22 cellular contexts compared by ENCODE assay signal in genomic region chr20:5687884-5688283, GRCh38.
A peak's percentile ranks its signal among the peaks of the same experiment; 100 is the strongest.
DNase-seq lines count a peak whose midpoint lies in the region; ATAC-seq, FAIRE-seq and TF ChIP-seq lines count a peak whose summit lies in the region.
"Had no signal": no experiment of that assay in that cellular context is flagged by ENCODE, and none has a peak within 500 bp of the region (broad histone marks: within the 10 kb centered on the region; RNA-seq: fewer than 3 reads in every experiment).

No MANE protein-coding gene starts in this region.

- H3K4me2 ChIP-seq in OCI-LY7 (ENCODE audit: low read length) = no peak overlapping the region
- no peak overlapping the region for H3K4me2 ChIP-seq in HepG2 (ENCODE audit: low read depth, low read length)
- H3K4me2 ChIP-seq: GM23338 had no signal

- H3K9me3 ChIP-seq in OCI-LY7 (ENCODE audit: low read length) = no peaks in the 10 kb centered on the region
- H3K9me3 ChIP-seq in HepG2 (ENCODE audit: low read length) = no peaks in the 10 kb centered on the region
- H3K9me3 ChIP-seq in upper lobe of left lung = no peaks in the 10 kb centered on the region
- H3K9me3 ChIP-seq in mucosa of descending colon = no peaks in the 10 kb centered on the region
- H3K9me3 ChIP-seq: Peyer's patch, stomach, tibial nerve had no signal

- no peaks in the 10 kb centered on the region for H3K9me2 ChIP-seq in OCI-LY7 (ENCODE audit: insufficient read depth, low read length)

- H3K27me3 ChIP-seq in HepG2 (ENCODE audit: control insufficient read depth in 1 of 2, insufficient read depth in 2 of 2, low read length in 2 of 2) = peaks cover 0 to 19% of the 10 kb centered on the region in 2 experiments; a peak in 1 of 5 replicates
- H3K27me3 ChIP-seq in upper lobe of left lung = no peaks in the 10 kb centered on the region
- H3K27me3 ChIP-seq: Peyer's patch, stomach, tibial nerve had no signal

- DNase-seq in SIG-M5 treated with dmso at 0.1 percent for 504 hours (lab: John Stamatoyannopoulos, UW; ENCODE audit: unreplicated experiment) (peak; percentile 48), SIG-M5 (lab: John Stamatoyannopoulos, UW) (no peak), OCI-LY7 (ENCODE audit: low spot score) (no peak), HepG2 (ENCODE audit: low spot score) (no peak), upper lobe of left lung (peak in 1 of 2 donors; percentile 51), mucosa of descending colon (no peak), HFFc6 (no peak)
- DNase-seq: activated CD4-positive, alpha-beta T cell treated with anti-CD3 and anti-CD28 coated beads for 1 hour; activated CD8-positive, alpha-beta T cell treated with anti-CD3 and anti-CD28 coated beads for 36 hours; activated effector memory CD4-positive, alpha-beta T cell treated with Interleukin-2 at 50 U/mL for 16 hours; activated naive CD8-positive, alpha-beta T cell treated with anti-CD3 and anti-CD28 coated beads, Interleukin-2, amount 10 ng/mL, durations not matched to agents 7 days and 5 days; activated T-cell treated with anti-CD3 and anti-CD28 coated beads for 4 hours; effector CD8-positive, alpha-beta T cell; erythroblast; NCI-H2081 treated with DMSO at 0.1 percent for 48 hours; Peyer's patch; stomach had no signal

- H3K4me3 ChIP-seq in OCI-LY7 (ENCODE audit: low read depth, low read length, poor library complexity, severe bottlenecking) (no peak overlapping the region), HepG2 (replicated peaks in 1 of 3; ENCODE audit: insufficient read depth in 1 of 3, low read depth in 2 of 3, low read length in 3 of 3) (no peak overlapping the region), upper lobe of left lung (no peak overlapping the region), mucosa of descending colon (no peak overlapping the region)
- H3K4me3 ChIP-seq: GM23338, Peyer's patch, stomach, tibial nerve had no signal

- H3K36me3 ChIP-seq in OCI-LY7 (ENCODE audit: insufficient read depth, low read length) (no peaks in the 10 kb centered on the region), HepG2 (replicated peaks in 1 of 2; ENCODE audit: control insufficient read depth in 1 of 2, insufficient read depth in 2 of 2, low read length in 2 of 2) (no peaks in the 10 kb centered on the region), upper lobe of left lung (no peaks in the 10 kb centered on the region), mucosa of descending colon (ENCODE audit: low read depth) (no peaks in the 10 kb centered on the region)
- H3K36me3 ChIP-seq: Peyer's patch, stomach, tibial nerve had no signal

- ATAC-seq in HepG2 = no peak
- peak in 1 of 2 donors; percentile 58 for ATAC-seq in upper lobe of left lung (ENCODE audit: low FRiP score in 2 of 2)
- no peak for ATAC-seq in HG03378 (IDR thresholded peaks at IDR 0.05; ENCODE audit: unreplicated experiment)
- ATAC-seq in mucosa of descending colon = no peak
- ATAC-seq: activated CD8-positive, alpha-beta T cell treated with anti-CD3 and anti-CD28 coated beads for 36 hours; GM23338 had no signal

- TF ChIP-seq POLR2A in HepG2 (IDR thresholded peaks at IDR 0.05; ENCODE audit: insufficient read depth in 1 of 2, low read depth in 2 of 2, low read length in 2 of 2) = no peak
- TF ChIP-seq POLR2A in upper lobe of left lung (IDR thresholded peaks at IDR 0.05) = no peak

- H3K27ac ChIP-seq in OCI-LY7 (ENCODE audit: low read depth, low read length, poor library complexity, severe bottlenecking) (no peak overlapping the region), HepG2 (ENCODE audit: extremely low read length, insufficient read depth, low read length) (no peak overlapping the region), upper lobe of left lung (peak overlapping the region; percentile 64 to 83 (median 78))
- H3K27ac ChIP-seq: 22Rv1, Peyer's patch, tibial nerve had no signal

- H3K27me3 Mint-ChIP-seq in HFFc6 (ENCODE audit: insufficient read depth) = peaks cover 15% of the 10 kb centered on the region

- POLR2A ChIA-PET in OCI-LY7 (lab: Charles Lee) (interaction anchor here (0.7 to 5.0 kb wide), 3 partner anchors 9 to 23 kb away, joined by 7 to 36 read pairs (median 8); no protein-coding TSS in a partner anchor), HepG2 (lab: Yijun Ruan, JAX) (no interaction called here)

- H3K4me1 ChIP-seq in OCI-LY7 (ENCODE audit: insufficient read depth, low read length, poor library complexity, severe bottlenecking) (peaks cover 55% of the 10 kb centered on the region), HepG2 (ENCODE audit: insufficient read depth, low read length) (peaks cover 50% of the 10 kb centered on the region), upper lobe of left lung (peaks cover 12 to 25% (median 23%) of the 10 kb centered on the region in 4 donors), mucosa of descending colon (ENCODE audit: low read depth) (no peaks in the 10 kb centered on the region)
- H3K4me1 ChIP-seq: tibial nerve had no signal

- intact Hi-C loops in OCI-LY7 (cut with micrococcal nuclease; ENCODE audit: unreplicated experiment) = no loop called here
- intact Hi-C loops in HepG2 (cut with micrococcal nuclease; ENCODE audit: unreplicated experiment) = no loop called here
- intact Hi-C loops in mucosa of descending colon (cut with DNase I, micrococcal nuclease) = no loop called here

- H4K20me1 ChIP-seq in OCI-LY7 (ENCODE audit: insufficient read depth, low read length) = no peaks in the 10 kb centered on the region
- H4K20me1 ChIP-seq in HepG2 (ENCODE audit: insufficient read depth, low read length) = no peaks in the 10 kb centered on the region

- H3K79me2 ChIP-seq in OCI-LY7 (ENCODE audit: insufficient read depth, low read depth, low read length) (no peaks in the 10 kb centered on the region), HepG2 (ENCODE audit: insufficient read depth, low read length) (no peaks in the 10 kb centered on the region)

- TF ChIP-seq EP300 in HepG2 (IDR thresholded peaks at IDR 0.05; ENCODE audit: low read depth in 2 of 2, low read length in 2 of 2) (no peak), HepG2 (CRISPR knock-in tag; IDR thresholded peaks at IDR 0.05; ENCODE audit: borderline replicate concordance) (no peak), upper lobe of left lung (IDR thresholded peaks at IDR 0.05) (peak in 3 of 4 donors; percentile 25 to 70 (median 28))

- 0 out of 2 replicates have a peak overlapping the region, but pooled peaks have one; percentile 5 for H2AFZ ChIP-seq in OCI-LY7 (ENCODE audit: low read length)
- H2AFZ ChIP-seq in HepG2 (ENCODE audit: low read length) = no peak overlapping the region
- H2AFZ ChIP-seq: GM23338 had no signal

- H3K36me3 Mint-ChIP-seq in HFFc6 (ENCODE audit: low read depth) = no peaks in the 10 kb centered on the region
- H3K36me3 Mint-ChIP-seq: activated naive CD8-positive, alpha-beta T cell treated with anti-CD3 and anti-CD28 coated beads, Interleukin-2, amount 10 ng/mL, durations not matched to agents 7 days and 5 days had no signal

- no peaks in the 10 kb centered on the region for H3K4me1 Mint-ChIP-seq in HFFc6 (ENCODE audit: low read depth)
- H3K4me1 Mint-ChIP-seq: activated naive CD8-positive, alpha-beta T cell treated with anti-CD3 and anti-CD28 coated beads, Interleukin-2, amount 10 ng/mL, durations not matched to agents 7 days and 5 days; GM23338 had no signal

- FAIRE-seq in HepG2 (lab: Jason Lieb, UNC) = no peak
- FAIRE-seq: G401.6 had no signal

- 47% methylated on average over 4 of the region's 4 CpGs for WGBS in HepG2 (ENCODE audit: low lambda C conversion rate)
- WGBS in upper lobe of left lung, 2 donors = 51 to 73% methylated on average over 4 of the region's 4 CpGs

- TF ChIP-seq CTCF in OCI-LY7 (conservative IDR thresholded peaks at IDR 0.05; ENCODE audit: low read length) (no peak), HepG2 (CRISPR knock-in tag; IDR thresholded peaks at IDR 0.05) (no peak), upper lobe of left lung (IDR thresholded peaks at IDR 0.05) (no peak), mucosa of descending colon (IDR thresholded peaks at IDR 0.05) (no peak), HFFc6 (IDR thresholded peaks at IDR 0.05) (no peak)

- no peaks in the 10 kb centered on the region for H3K9me3 Mint-ChIP-seq in HFFc6
- H3K9me3 Mint-ChIP-seq: activated CD8-positive, alpha-beta T cell treated with anti-CD3 and anti-CD28 coated beads for 36 hours; activated naive CD8-positive, alpha-beta T cell treated with anti-CD3 and anti-CD28 coated beads, Interleukin-2, amount 10 ng/mL, durations not matched to agents 7 days and 5 days; GM23338 had no signal

- in situ Hi-C loops in HepG2 (cut with HindIII; ENCODE audit: extremely low pct_ligation_motif_present, low pct_unique_long_range_greater_than_20kb) = no loop called here

- no peak overlapping the region for H3K9ac ChIP-seq in HepG2 (ENCODE audit: insufficient read depth, low read depth, low read length)

- no peak overlapping the region for H3K27ac Mint-ChIP-seq in HFFc6
- H3K27ac Mint-ChIP-seq: activated CD8-positive, alpha-beta T cell treated with anti-CD3 and anti-CD28 coated beads for 36 hours; activated naive CD8-positive, alpha-beta T cell treated with anti-CD3 and anti-CD28 coated beads, Interleukin-2, amount 10 ng/mL, durations not matched to agents 7 days and 5 days; GM23338 had no signal

- no peak for TF ChIP-seq RAD21 in HepG2 (CRISPR knock-in tag; IDR thresholded peaks at IDR 0.05)

- BruUV-seq in OCI-LY7 (replicated peaks; lab: Mats Ljungman, UMichigan) (no TSS peak), HepG2 (replicated peaks; lab: Mats Ljungman, UMichigan) (no TSS peak)

- CTCF ChIA-PET in OCI-LY7 (lab: Charles Lee; ENCODE audit: unreplicated experiment) = no interaction called here
- CTCF ChIA-PET in HepG2 (lab: Yijun Ruan, JAX; ENCODE audit: low intra/inter-chr PET ratio, low total read pairs) = no interaction called here

- no peak overlapping the region for H3K4me3 Mint-ChIP-seq in HFFc6
- H3K4me3 Mint-ChIP-seq: activated CD8-positive, alpha-beta T cell treated with anti-CD3 and anti-CD28 coated beads for 36 hours; activated naive CD8-positive, alpha-beta T cell treated with anti-CD3 and anti-CD28 coated beads, Interleukin-2, amount 10 ng/mL, durations not matched to agents 7 days and 5 days; GM23338 had no signal

TF ChIP-seq in HepG2, 621 proteins besides CTCF, POLR2A, EP300 and RAD21 (continues in another document):
- TF ChIP-seq HIC2 (CRISPR knock-in tag; IDR thresholded peaks at IDR 0.05; ENCODE audit: low read depth) (0 out of 2 replicates have a peak, but pooled peaks have one; percentile 12), RORA (CRISPR knock-in tag; IDR thresholded peaks at IDR 0.05) (no peak), TCF7L2 (IDR thresholded peaks at IDR 0.05; ENCODE audit: low read depth, low read length) (no peak), SALL1 (CRISPR knock-in tag; IDR thresholded peaks at IDR 0.05) (no peak)

Comparison
In these comparisons a context has a peak if more than half of its experiments do, and no peak if none do; other contexts are left out.
1. H3K27ac ChIP-seq: peak in upper lobe of left lung (4 of 4); none in OCI-LY7 (single experiment) and HepG2 (single experiment).